ENCODE assay signal across 26 cellular contexts in genomic region chr10:17248964-17249363, GRCh38.
"Had no signal": no experiment of that assay in that cellular context is flagged by ENCODE, and none has a peak within 500 bp of the region (broad histone marks: within the 10 kb centered on the region; RNA-seq: fewer than 3 reads in every experiment).

No MANE protein-coding gene starts in this region.

- H3K9me3 Mint-ChIP-seq: activated naive CD4-positive, alpha-beta T cell treated with anti-CD3 and anti-CD28 coated beads, Interleukin-2, amount 50 U/mL, for 24 hours; activated T-cell treated with anti-CD3 and anti-CD28 coated beads, Interleukin-2, amount 50 U/mL, for 24 hours had no signal

- H3K4me1 Mint-ChIP-seq: activated CD4-positive, alpha-beta T cell treated with anti-CD3 and anti-CD28 coated beads for 36 hours; activated CD4-positive, alpha-beta T cell treated with anti-CD3 and anti-CD28 coated beads, Interleukin-2, amount 10 ng/mL, durations not matched to agents 7 days and 5 days; activated naive CD4-positive, alpha-beta T cell treated with anti-CD3 and anti-CD28 coated beads, Interleukin-2, amount 50 U/mL, for 24 hours; activated naive CD8-positive, alpha-beta T cell treated with anti-CD3 and anti-CD28 coated beads, Interleukin-2, amount 10 ng/mL, durations not matched to agents 7 days and 5 days had no signal

- DNase-seq: activated CD4-positive, alpha-beta T cell treated with anti-CD3 and anti-CD28 coated beads for 36 hours; activated CD4-positive, alpha-beta T cell treated with anti-CD3 and anti-CD28 coated beads, Interleukin-2, amount 10 ng/mL, durations not matched to agents 7 days and 5 days; activated CD4-positive, alpha-beta T cell treated with anti-CD3 and anti-CD28 coated beads, Interleukin-2, amount 50 U/mL, for 48 hours; activated CD8-positive, alpha-beta T cell treated with anti-CD3 and anti-CD28 coated beads, Interleukin-2, amount 10 ng/mL, durations not matched to agents 7 days and 5 days; activated gamma-delta T cell; activated naive CD4-positive, alpha-beta T cell treated with Interleukin-2 at 50 U/mL for 16 hours; activated naive CD8-positive, alpha-beta T cell treated with anti-CD3 and anti-CD28 coated beads, Interleukin-2, amount 10 ng/mL, durations not matched to agents 7 days and 5 days; activated T-cell treated with anti-CD3 and anti-CD28 coated beads, Interleukin-2, amount 50 U/mL, for 24 hours; amygdala; Karpas-422; NCI-H1048; NCI-H1105 treated with DMSO at 0.1 percent for 48 hours; NCI-H1436; NCI-H1694; NCI-H1930; NCI-H345; NCI-H524 treated with DMSO at 0.1 percent for 48 hours; NK-92 treated with Interleukin-12 subunit alpha and Interleukin-12 subunit beta, amount 100 ng/mL, for 24 hours; SIG-M5; T1000 had no signal

- H3K9me3 ChIP-seq: ascending aorta, breast epithelium had no signal

- H3K27ac ChIP-seq: ascending aorta, breast epithelium, RWPE1 had no signal

- H3K27me3 ChIP-seq: ascending aorta, breast epithelium had no signal

- H3K4me1 ChIP-seq: ascending aorta, breast epithelium had no signal

- H3K27ac Mint-ChIP-seq: activated CD4-positive, alpha-beta T cell treated with anti-CD3 and anti-CD28 coated beads for 36 hours; activated CD4-positive, alpha-beta T cell treated with anti-CD3 and anti-CD28 coated beads, Interleukin-2, amount 10 ng/mL, durations not matched to agents 7 days and 5 days; activated CD8-positive, alpha-beta T cell treated with anti-CD3 and anti-CD28 coated beads, Interleukin-2, amount 10 ng/mL, durations not matched to agents 7 days and 5 days; activated naive CD4-positive, alpha-beta T cell treated with anti-CD3 and anti-CD28 coated beads, Interleukin-2, amount 50 U/mL, for 24 hours; activated naive CD8-positive, alpha-beta T cell treated with anti-CD3 and anti-CD28 coated beads, Interleukin-2, amount 10 ng/mL, durations not matched to agents 7 days and 5 days; activated T-cell treated with anti-CD3 and anti-CD28 coated beads, Interleukin-2, amount 50 U/mL, for 24 hours; activated T-helper 2 cell treated with anti-CD3 and anti-CD28 coated beads, Interferon-gamma antibody, Interleukin-2, Interleukin-4, amounts not matched to agents 10 μg/mL and 5 μg/mL and 100 μg/mL, durations not matched to agents 14 hours and 24 hours and 36 hours had no signal

- H3K4me3 ChIP-seq: ascending aorta, breast epithelium had no signal

- ATAC-seq: activated CD8-positive, alpha-beta T cell treated with anti-CD3 and anti-CD28 coated beads, Interleukin-2, amount 10 ng/mL, durations not matched to agents 7 days and 5 days; Right ventricle myocardium inferior had no signal

- H3K36me3 ChIP-seq: ascending aorta, breast epithelium had no signal

- H3K27me3 Mint-ChIP-seq: activated CD4-positive, alpha-beta T cell treated with anti-CD3 and anti-CD28 coated beads for 36 hours; activated CD4-positive, alpha-beta T cell treated with anti-CD3 and anti-CD28 coated beads, Interleukin-2, amount 10 ng/mL, durations not matched to agents 7 days and 5 days; activated naive CD4-positive, alpha-beta T cell treated with anti-CD3 and anti-CD28 coated beads, Interleukin-2, amount 50 U/mL, for 24 hours; activated naive CD8-positive, alpha-beta T cell treated with anti-CD3 and anti-CD28 coated beads, Interleukin-2, amount 10 ng/mL, durations not matched to agents 7 days and 5 days; activated T-cell treated with anti-CD3 and anti-CD28 coated beads, Interleukin-2, amount 50 U/mL, for 24 hours had no signal

- H3K4me3 Mint-ChIP-seq: activated CD4-positive, alpha-beta T cell treated with anti-CD3 and anti-CD28 coated beads for 36 hours; activated CD4-positive, alpha-beta T cell treated with anti-CD3 and anti-CD28 coated beads, Interleukin-2, amount 10 ng/mL, durations not matched to agents 7 days and 5 days; activated CD8-positive, alpha-beta T cell treated with anti-CD3 and anti-CD28 coated beads, Interleukin-2, amount 10 ng/mL, durations not matched to agents 7 days and 5 days; activated naive CD4-positive, alpha-beta T cell treated with anti-CD3 and anti-CD28 coated beads, Interleukin-2, amount 50 U/mL, for 24 hours; activated naive CD8-positive, alpha-beta T cell treated with anti-CD3 and anti-CD28 coated beads, Interleukin-2, amount 10 ng/mL, durations not matched to agents 7 days and 5 days; activated T-cell treated with anti-CD3 and anti-CD28 coated beads, Interleukin-2, amount 50 U/mL, for 24 hours had no signal
